Comparison of ENCODE assay signal across 9 cellular contexts in the genomic region with DNA sequence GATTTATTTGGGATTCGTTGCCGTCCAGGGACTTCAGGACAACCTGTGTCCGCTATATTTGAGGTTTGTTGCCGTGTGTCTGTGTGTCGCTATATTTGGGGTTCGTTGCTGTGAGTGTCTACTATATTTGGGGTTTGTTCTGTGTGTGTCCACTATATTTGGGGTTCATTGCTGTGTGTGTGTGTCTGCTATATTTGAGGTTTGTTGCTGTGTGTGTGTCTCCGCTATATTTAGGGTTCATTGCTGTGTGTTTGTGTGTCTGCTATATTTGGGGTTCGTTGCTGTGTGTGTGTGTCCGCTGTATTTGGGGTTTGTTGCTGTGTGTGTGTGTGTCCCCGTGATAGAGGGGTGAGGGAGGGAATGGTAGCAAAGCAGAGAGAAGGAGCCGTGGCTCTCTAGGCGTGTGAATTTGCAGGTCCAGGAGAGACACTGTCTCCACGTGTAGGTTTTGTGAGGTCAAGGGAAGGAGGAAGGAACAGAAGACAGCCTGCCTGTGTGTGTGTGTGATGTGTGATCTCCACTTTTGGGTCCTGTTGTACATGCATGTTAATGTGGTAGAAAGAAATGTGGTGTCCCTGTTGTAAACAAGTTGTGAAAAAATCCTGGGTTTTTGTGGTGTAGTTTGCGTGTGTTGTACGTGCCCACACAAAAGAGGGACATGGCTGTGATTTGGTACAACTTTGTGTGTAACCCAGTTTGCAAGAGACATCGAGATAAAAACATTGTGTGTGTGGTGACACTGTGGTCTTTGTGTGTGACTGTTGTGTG. TPM values are rescaled to one million over a fixed set of nuclear protein-coding genes. Genes with fewer than 3 reads are reported as not detected.
DNase-seq lines count a peak whose midpoint lies in the region; ATAC-seq and TF ChIP-seq lines count a peak whose summit lies in the region.
"Had no signal": no experiment of that assay in that cellular context is flagged by ENCODE, and none has a peak within 500 bp of the region (broad histone marks: within the 10 kb centered on the region; RNA-seq: fewer than 3 reads in every experiment).

No MANE protein-coding gene starts in this region.

- peaks cover 35% of the 10 kb centered on the region for H3K79me2 ChIP-seq in MM.1S (ENCODE audit: low read length)

- H3K27ac ChIP-seq in CD4-positive, alpha-beta memory T cell (ENCODE audit: low read depth, low read length) = no peak overlapping the region
- H3K27ac ChIP-seq in MM.1S (ENCODE audit: low read length) (no peak overlapping the region), ovary (no peak overlapping the region)

- H3K27me3 ChIP-seq in CD4-positive, alpha-beta memory T cell (ENCODE audit: insufficient read depth, low read length) = no peaks in the 10 kb centered on the region
- H3K27me3 ChIP-seq in MM.1S (replicated peaks; ENCODE audit: insufficient read depth, low read length) (no peaks in the 10 kb centered on the region; the same call in 1 of the 2 replicates), ovary (no peaks in the 10 kb centered on the region)

- TF ChIP-seq CTCF in MM.1S (IDR thresholded peaks at IDR 0.05; ENCODE audit: low read length) (no peak), epithelial cell of proximal tubule (conservative IDR thresholded peaks at IDR 0.05; ENCODE audit: low read depth, low read length) (no peak), ovary (IDR thresholded peaks at IDR 0.05) (no peak)

- intact Hi-C loops in CD4-positive, alpha-beta memory T cell (cut with micrococcal nuclease) = no loop called here
- intact Hi-C loops in ovary (cut with DNase I) = loop anchor here in 1 of 4 donors (5.0 kb wide), 1 partner anchor 89 kb away; no protein-coding TSS in a partner anchor

- H3K9me3 Mint-ChIP-seq in CD4-positive, alpha-beta memory T cell = no peaks in the 10 kb centered on the region

- H3K4me3 Mint-ChIP-seq in CD4-positive, alpha-beta memory T cell = no peak overlapping the region
- H3K4me3 Mint-ChIP-seq: activated CD8-positive, alpha-beta T cell treated with anti-CD3 and anti-CD28 coated beads, Interleukin-2, amount 10 ng/mL, durations not matched to agents 7 days and 5 days had no signal

- H3F3A ChIP-seq in MM.1S (ENCODE audit: insufficient read depth, low read length) = peaks cover 8% of the 10 kb centered on the region

- no peak for ATAC-seq in HG03280 (IDR thresholded peaks at IDR 0.05; ENCODE audit: unreplicated experiment)

- H3K9me2 ChIP-seq in MM.1S (replicated peaks; ENCODE audit: insufficient read depth, low read length) = no peaks in the 10 kb centered on the region

- H3K4me3 ChIP-seq in CD4-positive, alpha-beta memory T cell (ENCODE audit: low read length in 2 of 2) = peak overlapping the region; percentile 45 to 80
- peak overlapping the region; percentile 86 for H3K4me3 ChIP-seq in MM.1S (ENCODE audit: low read length)
- H3K4me3 ChIP-seq in epithelial cell of proximal tubule (ENCODE audit: low read depth, low read length) = peak overlapping the region; percentile 75
- peak overlapping the region; percentile 64 for H3K4me3 ChIP-seq in ovary

- 0 out of 2 replicates have a peak, but pooled peaks cover 10% of the 10 kb centered on the region for H4K20me1 ChIP-seq in MM.1S (ENCODE audit: insufficient read depth, low read length)

- H3K9ac ChIP-seq in MM.1S (ENCODE audit: low read length) = peak overlapping the region; percentile 61

- H2AFZ ChIP-seq in MM.1S (ENCODE audit: low read length) = peak overlapping the region; percentile 96

- no peak for TF ChIP-seq EP300 in ovary (IDR thresholded peaks at IDR 0.05)

- H3K4me1 ChIP-seq in CD4-positive, alpha-beta memory T cell (ENCODE audit: insufficient read depth, low read length) = peaks cover 39% of the 10 kb centered on the region
- H3K4me1 ChIP-seq in MM.1S (ENCODE audit: low read length) (peaks cover 23% of the 10 kb centered on the region), ovary (ENCODE audit: insufficient read depth) (peaks cover 6% of the 10 kb centered on the region)

- no peak for DNase-seq in CD4-positive, alpha-beta memory T cell
- DNase-seq in MM.1S (no peak), epithelial cell of proximal tubule (ENCODE audit: low read depth) (no peak), ovary (no peak), NCI-H748 (lab: John Stamatoyannopoulos, UW; ENCODE audit: unreplicated experiment) (no peak), globus pallidus (ENCODE audit: low spot score) (no peak), putamen (ENCODE audit: low spot score) (no peak)
- DNase-seq: activated CD8-positive, alpha-beta T cell treated with anti-CD3 and anti-CD28 coated beads, Interleukin-2, amount 10 ng/mL, durations not matched to agents 7 days and 5 days had no signal

- CTCF ChIA-PET in CD4-positive, alpha-beta memory T cell (lab: Charles Lee; ENCODE audit: partially characterized antibody) = interaction anchor here (1.8 kb wide), 1 partner anchor 91 kb away, joined by 9 read pairs; no protein-coding TSS in a partner anchor

- no peaks in the 10 kb centered on the region for H3K36me3 ChIP-seq in CD4-positive, alpha-beta memory T cell (ENCODE audit: insufficient read depth, low read length)
- H3K36me3 ChIP-seq in MM.1S (replicated peaks; ENCODE audit: insufficient read depth, low read length) (no peaks in the 10 kb centered on the region), ovary (no peaks in the 10 kb centered on the region)

- no peak overlapping the region for H3K27ac Mint-ChIP-seq in CD4-positive, alpha-beta memory T cell
- H3K27ac Mint-ChIP-seq: activated CD8-positive, alpha-beta T cell treated with anti-CD3 and anti-CD28 coated beads, Interleukin-2, amount 10 ng/mL, durations not matched to agents 7 days and 5 days had no signal

- TF ChIP-seq POLR2A in ovary (IDR thresholded peaks at IDR 0.05) = no peak

- H3K36me3 Mint-ChIP-seq in CD4-positive, alpha-beta memory T cell = peaks cover 0 to 5% of the 10 kb centered on the region in 2 donors

- POLR2A ChIA-PET in CD4-positive, alpha-beta memory T cell (lab: Charles Lee; ENCODE audit: partially characterized antibody) = interaction anchor here (1.7 to 3.6 kb wide), 10 partner anchors 11 to 560 kb away, joined by 6 to 154 read pairs (median 20); a partner anchor contains a TSS

- no peaks in the 10 kb centered on the region for H3K27me3 Mint-ChIP-seq in CD4-positive, alpha-beta memory T cell

- 37 to 47% (median 43%) methylated on average over 16 of the region's 16 CpGs for WGBS in ovary, 3 donors

- peak overlapping the region; percentile 92 for H3K4me2 ChIP-seq in MM.1S (ENCODE audit: low read depth, low read length)

- no peaks in the 10 kb centered on the region for H3K9me3 ChIP-seq in CD4-positive, alpha-beta memory T cell (ENCODE audit: control insufficient read depth in 1 of 2, low read length in 2 of 2)
- H3K9me3 ChIP-seq in MM.1S (replicated peaks; ENCODE audit: insufficient read depth, low read length) = no peaks in the 10 kb centered on the region
- H3K9me3 ChIP-seq in ovary = no peaks in the 10 kb centered on the region

- H3K4me1 Mint-ChIP-seq in CD4-positive, alpha-beta memory T cell = peaks cover 23 to 34% (median 26%) of the 10 kb centered on the region in 4 donors

RNA-seq across cellular contexts. Expression of a gene that starts 56.2 kb away (rescaled TPM):
- total RNA-seq in CD4-positive, alpha-beta memory T cell = 100 to 1,000 TPM in 1 of 2 experiments, 10 to 100 TPM in 1; 86.0 to 104 TPM
- polyA plus RNA-seq in CD4-positive, alpha-beta memory T cell = 10 to 100 TPM; 10.0 to 65.2 TPM
- total RNA-seq in epithelial cell of proximal tubule (98.7 and 115 TPM in 2 replicates), ovary (100 to 1,000 TPM in 4 of 7 donors, 10 to 100 TPM in 3; 37.3 to 183 (median 119) TPM)
- 100 to 1,000 TPM in 1 of 2 donors, 10 to 100 TPM in 1; 84.0 to 313 TPM for polyA plus RNA-seq in ovary
